ENCODE assay signal across 13 cellular contexts in genomic region chr9:38671748-38672147, GRCh38. TPM values are rescaled to one million over a fixed set of nuclear protein-coding genes. Genes with fewer than 3 reads are reported as not detected.
DNase-seq lines count a peak whose midpoint lies in the region; ATAC-seq and TF ChIP-seq lines count a peak whose summit lies in the region.
"Had no signal": no experiment of that assay in that cellular context is flagged by ENCODE, and none has a peak within 500 bp of the region (broad histone marks: within the 10 kb centered on the region; RNA-seq: fewer than 3 reads in every experiment).

No MANE protein-coding gene starts in this region.

- DNase-seq in GM13977 (ENCODE audit: low spot score) (peak; percentile 42), SJCRH30 (no peak), neuronal stem cell (ENCODE audit: low spot score) (no peak), GF-D8 (lab: John Stamatoyannopoulos, UW) (no peak), Right ventricle myocardium inferior (ENCODE audit: missing footprints) (no peak), NCI-H187 treated with DMSO at 0.1 percent for 48 hours (lab: John Stamatoyannopoulos, UW) (no peak)
- no peak for DNase-seq in activated CD4-positive, CD25-positive, alpha-beta regulatory T cell treated with anti-CD3 and anti-CD28 coated beads, Interleukin-2, amount 50 U/mL, for 72 hours
- DNase-seq: amniotic stem cell had no signal

- H3K9me3 ChIP-seq in HEK293 (ENCODE audit: control insufficient read depth, insufficient read depth, low read depth, low read length) (no peaks in the 10 kb centered on the region), SJCRH30 (replicated peaks) (no peaks in the 10 kb centered on the region), neuronal stem cell (replicated peaks in 1 of 2; ENCODE audit: control insufficient read depth in 2 of 2, insufficient read depth in 1 of 2, low read depth in 1 of 2, low read length in 2 of 2) (no peaks in the 10 kb centered on the region)
- H3K9me3 ChIP-seq: heart right ventricle, transverse colon had no signal

- no peak overlapping the region for H2BK120ac ChIP-seq in neuronal stem cell (ENCODE audit: low read depth, low read length)

- H4K8ac ChIP-seq in neuronal stem cell (ENCODE audit: low read depth, low read length): no peak overlapping the region

- H3K27ac ChIP-seq in HEK293 (ENCODE audit: extremely low read depth, low read depth, low read length): peak overlapping the region; percentile 11; the same call in 1 of the 2 replicates
- peak overlapping the region; percentile 99 for H3K27ac ChIP-seq in SJCRH30
- H3K27ac ChIP-seq in neuronal stem cell (replicated peaks; ENCODE audit: low read length): no peak overlapping the region

- no peak overlapping the region for H2AK5ac ChIP-seq in neuronal stem cell (ENCODE audit: low read depth, low read length)

- H3K9ac ChIP-seq in neuronal stem cell (ENCODE audit: low read depth, low read length, poor library complexity): no peak overlapping the region

- H3K14ac ChIP-seq in neuronal stem cell (ENCODE audit: low read length): no peak overlapping the region

- no peak overlapping the region for H3K4me3 ChIP-seq in HEK293 (ENCODE audit: low read depth, low read length)
- peak overlapping the region; percentile 44 for H3K4me3 ChIP-seq in SJCRH30
- no peak overlapping the region for H3K4me3 ChIP-seq in neuronal stem cell (ENCODE audit: low read length in 2 of 2)

- POLR2A ChIA-PET in HEK293 (lab: Yijun Ruan, JAX): interaction anchor here (0.7 to 1.2 kb wide), 5 partner anchors 10 to 51 kb away, joined by 3 to 8 read pairs (median 3); partner anchors contain the start of gene ANKRD18A

- H4K91ac ChIP-seq in neuronal stem cell (ENCODE audit: low read depth, low read length, poor library complexity): no peak overlapping the region

- in situ Hi-C loops in GM13977 (cut with MboI; ENCODE audit: low pct_unique_long_range_greater_than_20kb, low sequenced_read_pairs, unreplicated experiment): no loop called here

- no peak for ATAC-seq in Right ventricle myocardium inferior

- H2BK15ac ChIP-seq in neuronal stem cell (ENCODE audit: low read length): no peak overlapping the region

- no peaks in the 10 kb centered on the region for H3K79me1 ChIP-seq in neuronal stem cell (ENCODE audit: low read depth, low read length)

- no peak overlapping the region for H3K4ac ChIP-seq in neuronal stem cell (ENCODE audit: low read length)

- no peak overlapping the region for H2BK5ac ChIP-seq in neuronal stem cell (ENCODE audit: low read length)

- no peak overlapping the region for H3K18ac ChIP-seq in neuronal stem cell (ENCODE audit: low read length)

- WGBS in neuronal stem cell (ENCODE audit: extremely low coverage in 2 of 2, insufficient read length in 2 of 2, insufficient replicate concordance in 1 of 2), 2 donors: no CpG with 5 or more reads among the region's 5 CpGs

- H3K23ac ChIP-seq in neuronal stem cell (ENCODE audit: low read depth, low read length, poor library complexity): no peak overlapping the region

- no peak for TF ChIP-seq CTCF in GM13977 (IDR thresholded peaks at IDR 0.05; ENCODE audit: extremely low read depth, insufficient read depth, missing control alignments)
- no peak for TF ChIP-seq CTCF in HEK293 (tag by site-specific recombination; IDR thresholded peaks at IDR 0.05)

- peaks cover 3% of the 10 kb centered on the region; the same call in 1 of the 2 replicates for H3K4me1 ChIP-seq in HEK293 (ENCODE audit: control insufficient read depth, insufficient read depth, low read length)
- peaks cover 43% of the 10 kb centered on the region for H3K4me1 ChIP-seq in SJCRH30
- peaks cover 6% of the 10 kb centered on the region in 2 donors for H3K4me1 ChIP-seq in neuronal stem cell (ENCODE audit: control insufficient read depth in 2 of 2, insufficient read depth in 1 of 2, low read depth in 1 of 2, low read length in 2 of 2)

- CTCF ChIA-PET in HEK293 (lab: Yijun Ruan, JAX): interaction anchor here (0.7 to 1.8 kb wide), 17 partner anchors 9 to 1191 kb away, joined by 3 to 13 read pairs (median 5); partner anchors contain the start of gene ANKRD18A

- no peaks in the 10 kb centered on the region for H3K27me3 ChIP-seq in SJCRH30
- H3K27me3 ChIP-seq in neuronal stem cell (ENCODE audit: control insufficient read depth in 3 of 3, insufficient read depth in 3 of 3, low read depth in 1 of 3, low read length in 3 of 3): no peaks in the 10 kb centered on the region
- H3K27me3 ChIP-seq: heart right ventricle, transverse colon had no signal

- no peak overlapping the region for H2BK12ac ChIP-seq in neuronal stem cell (ENCODE audit: low read length)

- no peaks in the 10 kb centered on the region for H3K36me3 ChIP-seq in HEK293 (ENCODE audit: control insufficient read depth in 2 of 2, insufficient read depth in 1 of 2, low read length in 2 of 2)
- H3K36me3 ChIP-seq in SJCRH30: no peaks in the 10 kb centered on the region
- H3K36me3 ChIP-seq in neuronal stem cell (replicated peaks in 1 of 2; ENCODE audit: control insufficient read depth in 2 of 2, insufficient read depth in 2 of 2, low read length in 2 of 2): no peaks in the 10 kb centered on the region
- H3K36me3 ChIP-seq: heart right ventricle, transverse colon had no signal

- intact Hi-C loops in Right ventricle myocardium inferior (cut with DNase I): no loop called here

- H2AFZ ChIP-seq in neuronal stem cell (ENCODE audit: low read length): peak overlapping the region; percentile 69

- no peak overlapping the region for H3K4me2 ChIP-seq in neuronal stem cell (ENCODE audit: insufficient read depth, low read length, poor library complexity, severe bottlenecking)

TF ChIP-seq in HEK293, 187 proteins besides CTCF, POLR2A, EP300 and RAD21:
- TF ChIP-seq ZNF239 (tag by site-specific recombination; IDR thresholded peaks at IDR 0.05) (no peak), ZNF366 (tag by site-specific recombination; conservative IDR thresholded peaks at IDR 0.05) (no peak), GLIS1 (tag by site-specific recombination; IDR thresholded peaks at IDR 0.05) (peak; percentile 4; the same call in 1 of the 2 replicates), ZNF660 (tag by site-specific recombination; IDR thresholded peaks at IDR 0.05) (no peak)
- TF ChIP-seq, protein P1, sequence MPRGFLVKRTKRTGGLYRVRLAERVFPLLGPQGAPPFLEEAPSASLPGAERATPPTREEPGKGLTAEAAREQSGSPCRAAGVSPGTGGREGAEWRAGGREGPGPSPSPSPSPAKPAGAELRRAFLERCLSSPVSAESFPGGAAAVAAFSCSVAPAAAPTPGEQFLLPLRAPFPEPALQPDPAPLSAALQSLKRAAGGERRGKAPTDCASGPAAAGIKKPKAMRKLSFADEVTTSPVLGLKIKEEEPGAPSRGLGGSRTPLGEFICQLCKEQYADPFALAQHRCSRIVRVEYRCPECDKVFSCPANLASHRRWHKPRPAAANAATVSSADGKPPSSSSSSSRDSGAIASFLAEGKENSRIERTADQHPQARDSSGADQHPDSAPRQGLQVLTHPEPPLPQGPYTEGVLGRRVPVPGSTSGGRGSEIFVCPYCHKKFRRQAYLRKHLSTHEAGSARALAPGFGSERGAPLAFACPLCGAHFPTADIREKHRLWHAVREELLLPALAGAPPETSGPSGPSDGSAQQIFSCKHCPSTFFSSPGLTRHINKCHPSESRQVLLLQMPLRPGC (tag by site-specific recombination; IDR thresholded peaks at IDR 0.05): no peak

RNA-seq across cellular contexts. Expression of gene FAM240B, which starts 48.2 kb away (rescaled TPM):
- total RNA-seq in SJCRH30 (2014; rRNA removed; shearing (Covaris generic)): 0.30 TPM in 1 of 2 replicates, not detected in the other
- not detected for polyA plus RNA-seq in neuronal stem cell (2013, experiment 1 of 2)
- polyA plus RNA-seq in neuronal stem cell (2013, experiment 2 of 2): not detected
- total RNA-seq in Right ventricle myocardium inferior: not detected
- total RNA-seq: heart right ventricle, mesothelial cell of epicardium, right cardiac atrium, transverse colon had no signal
- polyA plus RNA-seq: heart right ventricle, right cardiac atrium had no signal

RNA-seq across cellular contexts. Expression of gene ANKRD18A, which starts 51.4 kb away (rescaled TPM):
- total RNA-seq in SJCRH30 (2014; rRNA removed; shearing (Covaris generic)): 9.8 and 10.5 TPM in 2 replicates
- 5.3 TPM for polyA plus RNA-seq in neuronal stem cell (2013, experiment 1 of 2)
- polyA plus RNA-seq in neuronal stem cell (2013, experiment 2 of 2): 6.8 TPM
- total RNA-seq in Right ventricle myocardium inferior: 2.9 TPM
